Comparison of ENCODE assay signal across 8 cellular contexts in genomic region chr12:57239587-57240068, GRCh38. TPM values are rescaled to one million over a fixed set of nuclear protein-coding genes. Genes with fewer than 3 reads are reported as not detected.
DNase-seq lines count a peak whose midpoint lies in the region; ATAC-seq lines count a peak whose summit lies in the region.

No MANE protein-coding gene starts in this region.

- peak overlapping the region; percentile 90 to 98 (median 94) for H3K4me3 Mint-ChIP-seq in CD4-positive, alpha-beta memory T cell
- H3K4me3 Mint-ChIP-seq in activated naive CD8-positive, alpha-beta T cell, result peak overlapping the region; percentile 91

- no peaks in the 10 kb centered on the region for H3K36me3 ChIP-seq in CD4-positive, alpha-beta memory T cell (ENCODE audit: insufficient read depth, low read length)

- H3K9me3 Mint-ChIP-seq in CD4-positive, alpha-beta memory T cell, result no peaks in the 10 kb centered on the region
- no peaks in the 10 kb centered on the region for H3K9me3 Mint-ChIP-seq in activated naive CD8-positive, alpha-beta T cell (ENCODE audit: low read depth)

- peaks cover 32 to 52% of the 10 kb centered on the region in 2 donors for H3K27me3 Mint-ChIP-seq in CD4-positive, alpha-beta memory T cell
- H3K27me3 Mint-ChIP-seq in activated naive CD8-positive, alpha-beta T cell, result peaks cover 24% of the 10 kb centered on the region

- intact Hi-C loops in CD4-positive, alpha-beta memory T cell (cut with micrococcal nuclease), result loop anchor here (1.0 to 10.0 kb wide), 6 partner anchors 10 to 605 kb away; partner anchors contain the start of genes BAZ2A, PRIM1 and SHMT2
- intact Hi-C loops in posterior cingulate gyrus (cut with DNase I), result loop anchor here (1.0 to 5.0 kb wide), 2 partner anchors 26 to 112 kb away; partner anchors contain the start of gene LRP1

- DNase-seq in CD4-positive, alpha-beta memory T cell, result no peak
- DNase-seq in medulla oblongata (ENCODE audit: extremely low spot score), result peak; percentile 12
- no peak for DNase-seq in posterior cingulate gyrus

- peak overlapping the region; percentile 18 to 79 for H3K4me3 ChIP-seq in CD4-positive, alpha-beta memory T cell (ENCODE audit: low read length in 2 of 2)

- H3K36me3 Mint-ChIP-seq in CD4-positive, alpha-beta memory T cell, result peaks cover 2 to 15% of the 10 kb centered on the region in 2 donors
- H3K36me3 Mint-ChIP-seq in activated naive CD8-positive, alpha-beta T cell, result peaks cover under 1% of the 10 kb centered on the region

- peaks cover 43% of the 10 kb centered on the region for H3K27me3 ChIP-seq in CD4-positive, alpha-beta memory T cell (ENCODE audit: insufficient read depth, low read length)

- H3K9me3 ChIP-seq in CD4-positive, alpha-beta memory T cell (ENCODE audit: control insufficient read depth in 1 of 2, low read length in 2 of 2), result no peaks in the 10 kb centered on the region

- peak; percentile 1 for ATAC-seq in HG02852 (IDR thresholded peaks at IDR 0.05; ENCODE audit: unreplicated experiment)
- ATAC-seq in HG02840 (IDR thresholded peaks at IDR 0.05; ENCODE audit: low FRiP score, unreplicated experiment), result no peak
- ATAC-seq in HG02588 (IDR thresholded peaks at IDR 0.05; ENCODE audit: unreplicated experiment), result no peak
- no peak for ATAC-seq in HG03095 (IDR thresholded peaks at IDR 0.05; ENCODE audit: unreplicated experiment)

- peaks cover 37 to 85% (median 59%) of the 10 kb centered on the region in 4 donors for H3K4me1 Mint-ChIP-seq in CD4-positive, alpha-beta memory T cell
- peaks cover 62% of the 10 kb centered on the region for H3K4me1 Mint-ChIP-seq in activated naive CD8-positive, alpha-beta T cell (ENCODE audit: low read depth)

- peaks cover 86% of the 10 kb centered on the region for H3K4me1 ChIP-seq in CD4-positive, alpha-beta memory T cell (ENCODE audit: insufficient read depth, low read length)

- H3K27ac Mint-ChIP-seq in CD4-positive, alpha-beta memory T cell, result peak overlapping the region in 5 of 7 donors; percentile 39 to 86 (median 75)
- peak overlapping the region; percentile 66 for H3K27ac Mint-ChIP-seq in activated naive CD8-positive, alpha-beta T cell

- CTCF ChIA-PET in CD4-positive, alpha-beta memory T cell (lab: Charles Lee; ENCODE audit: partially characterized antibody), result interaction anchor here (0.9 to 12.9 kb wide), 10 partner anchors 9 to 212 kb away, joined by 3 to 415 read pairs (median 4); partner anchors contain the start of genes LRP1, NXPH4, SHMT2 and STAC3

- no peak overlapping the region for H3K27ac ChIP-seq in CD4-positive, alpha-beta memory T cell (ENCODE audit: low read depth, low read length)

- POLR2A ChIA-PET in CD4-positive, alpha-beta memory T cell (lab: Charles Lee; ENCODE audit: partially characterized antibody), result interaction anchor here (1.8 to 7.7 kb wide), 4 partner anchors 9 to 128 kb away, joined by 4 to 86 read pairs (median 59); partner anchors contain the start of genes NXPH4, SHMT2 and STAT6

RNA-seq across cellular contexts. Expression of gene SHMT2, which starts 10.1 kb away (rescaled TPM):
- 10 to 100 TPM; 39.8 to 46.1 TPM for total RNA-seq in CD4-positive, alpha-beta memory T cell
- 10 to 100 TPM; 42.1 to 44.3 TPM for polyA plus RNA-seq in CD4-positive, alpha-beta memory T cell

RNA-seq across cellular contexts. Expression of gene STAC3, which starts 11.4 kb away (rescaled TPM):
- 1 to 10 TPM; 2.7 to 3.0 TPM for total RNA-seq in CD4-positive, alpha-beta memory T cell
- under 1 TPM in 1 of 2 donors, not detected in 1; 0.61 TPM for polyA plus RNA-seq in CD4-positive, alpha-beta memory T cell

RNA-seq across cellular contexts. Expression of gene NXPH4, which starts 23.0 kb away (rescaled TPM):
- not detected for total RNA-seq in CD4-positive, alpha-beta memory T cell
- polyA plus RNA-seq in CD4-positive, alpha-beta memory T cell, result not detected
